Comparison of ENCODE assay signal across 8 cellular contexts in genomic region chr9:73149371-73150067, GRCh38. TPM values are rescaled to one million over a fixed set of nuclear protein-coding genes. Genes with fewer than 3 reads are reported as not detected.
A peak's percentile ranks its signal among the peaks of the same experiment; 100 is the strongest.
DNase-seq lines count a peak whose midpoint lies in the region; ATAC-seq and TF ChIP-seq lines count a peak whose summit lies in the region.

No MANE protein-coding gene starts in this region.

- peaks cover 3% of the 10 kb centered on the region for H3K36me3 ChIP-seq in osteoblast (ENCODE audit: insufficient read depth, low read length)

- peak overlapping the region; percentile 43 for H2AFZ ChIP-seq in osteoblast (ENCODE audit: low read length)

- H3K27ac ChIP-seq in osteoblast (ENCODE audit: low read depth, low read length): peak overlapping the region; percentile 89

- peak overlapping the region; percentile 82 for H3K4me2 ChIP-seq in osteoblast (ENCODE audit: insufficient read depth, low read length)

- peaks cover 16% of the 10 kb centered on the region for H4K20me1 ChIP-seq in osteoblast (ENCODE audit: insufficient read depth, low read length)

- H3K4me1 ChIP-seq in osteoblast (ENCODE audit: insufficient read depth, low read length): peaks cover 39% of the 10 kb centered on the region

- H3K4me3 ChIP-seq in osteoblast (ENCODE audit: insufficient read depth, low read length): peak overlapping the region; percentile 54

- H3K79me2 ChIP-seq in osteoblast (ENCODE audit: insufficient read depth, low read length): peaks cover 38% of the 10 kb centered on the region

- ATAC-seq in GM19395 (IDR thresholded peaks at IDR 0.05; ENCODE audit: unreplicated experiment): peak; percentile 73
- peak; percentile 76 for ATAC-seq in HG03378 (IDR thresholded peaks at IDR 0.05; ENCODE audit: unreplicated experiment)

- DNase-seq in DMS53 (lab: John Stamatoyannopoulos, UW) (peak; percentile 83), SKM-1 (lab: John Stamatoyannopoulos, UW; ENCODE audit: unreplicated experiment) (peak; percentile 7), epidermal melanocyte (ENCODE audit: insufficient read length, low spot score) (peak; percentile 51), osteoblast (ENCODE audit: insufficient read length, low spot score, missing footprints) (peak; percentile 73), pons (ENCODE audit: low spot score) (no peak)
- DNase-seq in activated effector memory CD4-positive, alpha-beta T cell treated with Interleukin-2 at 50 U/mL for 16 hours: no peak

- no peaks in the 10 kb centered on the region for H3K27me3 ChIP-seq in osteoblast (ENCODE audit: insufficient read depth, low read length)

- H3K9me3 ChIP-seq in osteoblast (ENCODE audit: low read depth, low read length): no peaks in the 10 kb centered on the region

- no peak for TF ChIP-seq CTCF in osteoblast (IDR thresholded peaks at IDR 0.05; ENCODE audit: extremely low read depth, low read depth, low read length)

RNA-seq across cellular contexts. Expression of gene ANXA1, which starts 2.1 kb away (rescaled TPM):
- 803 and 816 TPM in 2 replicates for total RNA-seq in osteoblast

Comparison
In these comparisons a context has a peak if more than half of its experiments do, and no peak if none do; other contexts are left out.
1. DNase-seq: peak in DMS53 (single experiment), SKM-1 (single experiment), epidermal melanocyte (single experiment) and osteoblast (single experiment); none in activated effector memory CD4-positive, alpha-beta T cell treated with Interleukin-2 at 50 U/mL for 16 hours (single experiment) and pons (single experiment).